23 cellular contexts compared by ENCODE assay signal in the genomic region with DNA sequence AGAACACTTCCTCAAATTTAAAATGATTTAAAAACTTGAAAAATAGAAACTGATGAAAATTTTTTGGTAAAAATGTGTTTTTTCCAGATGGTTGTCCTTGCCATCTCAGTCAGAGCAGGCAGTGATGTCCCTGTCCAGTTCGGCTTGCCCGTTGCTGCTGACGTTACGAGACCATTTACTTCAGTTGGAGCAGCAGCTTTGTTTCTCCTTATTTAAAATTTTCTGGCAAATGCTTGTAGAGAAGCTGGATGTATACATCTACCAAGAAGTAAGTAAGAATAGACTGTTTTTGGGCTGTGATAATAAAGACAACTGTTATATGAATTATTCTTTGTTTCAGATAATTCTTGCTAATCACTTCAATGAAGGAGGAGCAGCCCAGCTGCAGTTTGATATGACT. TPM values are rescaled to one million over a fixed set of nuclear protein-coding genes. Genes with fewer than 3 reads are reported as not detected.
"Had no signal": no experiment of that assay in that cellular context is flagged by ENCODE, and none has a peak within 500 bp of the region (broad histone marks: within the 10 kb centered on the region; RNA-seq: fewer than 3 reads in every experiment).

No MANE protein-coding gene starts in this region.

- H3K9me3 ChIP-seq: SK-N-SH had no signal

- H3K9ac ChIP-seq: SK-N-SH had no signal

- DNase-seq: IMR-90, KG1, NCI-H1092, NCI-H1105 treated with DMSO at 0.1 percent for 48 hours, NCI-H1417 treated with DMSO at 0.1 percent for 48 hours, NCI-H146, NCI-H1694 treated with DMSO at 0.1 percent for 48 hours, NCI-H1930, NCI-H2081, NCI-H2107, NCI-H2227 treated with DMSO at 0.1 percent for 48 hours, NCI-H524, NCI-H526 treated with DMSO at 0.1 percent for 48 hours, NCI-H748 treated with DMSO at 0.1 percent for 48 hours, Right ventricle myocardium superior, RPMI8226, SIG-M5, SK-N-SH, SW 1271 had no signal

- H3K9me2 ChIP-seq: SK-N-SH had no signal

- H3K4me2 ChIP-seq: SK-N-SH had no signal

RNA-seq across cellular contexts. Expression of a gene that starts 16.1 kb away (rescaled TPM):
- total RNA-seq: HT1080, IMR-90, LHCN-M2, MCF 10A, Right ventricle myocardium superior, SK-MEL-5 had no signal
